2 cellular contexts compared by ENCODE assay signal in genomic region chr6:142167071-142167470, GRCh38.
TF ChIP-seq lines count a peak whose summit lies in the region.

No MANE protein-coding gene starts in this region.

TF ChIP-seq in A549, 52 proteins besides CTCF, POLR2A, EP300 and RAD21:
- TF ChIP-seq RFX5 (IDR thresholded peaks at IDR 0.05) (no peak), HDAC2 (IDR thresholded peaks at IDR 0.05) (no peak), HES2 (IDR thresholded peaks at IDR 0.05) (no peak), SREBF2 (IDR thresholded peaks at IDR 0.05) (no peak), KDM1A (IDR thresholded peaks at IDR 0.05; ENCODE audit: low read depth) (no peak), ZFP36 (IDR thresholded peaks at IDR 0.05; ENCODE audit: borderline replicate concordance, partially characterized antibody) (no peak), SMC3 (IDR thresholded peaks at IDR 0.05) (no peak), CHD4 (IDR thresholded peaks at IDR 0.05; ENCODE audit: borderline replicate concordance) (no peak), MYC (IDR thresholded peaks at IDR 0.05; ENCODE audit: borderline replicate concordance, low read length) (no peak), CEBPB (IDR thresholded peaks at IDR 0.05) (no peak), HMGXB4 (CRISPR knock-in tag; IDR thresholded peaks at IDR 0.05; ENCODE audit: borderline replicate concordance) (no peak), PHF8 (IDR thresholded peaks at IDR 0.05; ENCODE audit: borderline replicate concordance, low read depth) (no peak), ZC3H11A (IDR thresholded peaks at IDR 0.05) (no peak)
TF ChIP-seq in A549: peak in this region for 0.

TF ChIP-seq in endothelial cell of umbilical vein, 7 proteins besides CTCF, POLR2A, EP300 and RAD21:
- TF ChIP-seq JUN (IDR thresholded peaks at IDR 0.05; ENCODE audit: borderline replicate concordance, insufficient read depth, insufficient read length, low read depth), result no peak
- no peak for TF ChIP-seq EZH2 (IDR thresholded peaks at IDR 0.05; ENCODE audit: borderline replicate concordance, low read depth, low read length, severe bottlenecking)
- no peak for TF ChIP-seq MAX (IDR thresholded peaks at IDR 0.05; ENCODE audit: insufficient read depth, insufficient read length)
- no peak for TF ChIP-seq MYC (IDR thresholded peaks at IDR 0.05; ENCODE audit: low read depth, low read length)
- no peak for TF ChIP-seq POLR2AphosphoS5 (IDR thresholded peaks at IDR 0.05; ENCODE audit: insufficient read depth, low read depth, low read length)
- no peak for TF ChIP-seq FOS (IDR thresholded peaks at IDR 0.05; ENCODE audit: borderline replicate concordance, insufficient read depth, low read length)
- no peak for TF ChIP-seq GATA2 (IDR thresholded peaks at IDR 0.05; ENCODE audit: insufficient read depth, insufficient read length, low read depth, low read length)
